In the genomic region with DNA sequence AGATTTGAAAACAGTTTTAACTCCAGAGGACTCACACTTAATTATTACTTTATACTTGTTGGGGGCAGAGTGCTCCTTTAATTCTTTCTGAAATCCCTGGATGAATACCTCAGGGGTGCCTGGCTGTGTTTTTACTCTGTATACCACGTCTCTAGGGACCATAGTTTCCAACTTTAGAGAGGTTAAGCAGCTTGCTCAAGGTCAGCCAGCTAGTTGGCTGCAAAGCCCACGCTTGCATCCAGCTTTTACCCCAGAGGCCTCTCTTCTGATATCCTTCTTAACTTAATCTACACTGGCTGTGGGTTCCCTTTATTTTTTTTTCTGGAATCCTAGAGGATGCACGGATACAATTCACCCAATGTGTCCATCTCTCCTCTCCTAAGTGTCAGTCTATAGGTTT, we compare ENCODE assay signal across 10 cellular contexts. TPM values are rescaled to one million over a fixed set of nuclear protein-coding genes. Genes with fewer than 3 reads are reported as not detected.
DNase-seq lines count a peak whose midpoint lies in the region; ATAC-seq and TF ChIP-seq lines count a peak whose summit lies in the region.
"Had no signal": no experiment of that assay in that cellular context is flagged by ENCODE, and none has a peak within 500 bp of the region (broad histone marks: within the 10 kb centered on the region; RNA-seq: fewer than 3 reads in every experiment).

No MANE protein-coding gene starts in this region.

- TF ChIP-seq POLR2A in tibial nerve (IDR thresholded peaks at IDR 0.05), result no peak

- TF ChIP-seq EP300 in tibial nerve (IDR thresholded peaks at IDR 0.05), result no peak

- peaks cover 2 to 9% of the 10 kb centered on the region in 2 donors for H3K4me1 ChIP-seq in esophagus (ENCODE audit: control insufficient read depth in 2 of 2, insufficient read depth in 2 of 2, low read length in 1 of 2)
- no peaks in the 10 kb centered on the region for H3K4me1 ChIP-seq in mucosa of stomach (ENCODE audit: control insufficient read depth, insufficient read depth, low read length)
- peaks cover 0 to 56% (median 14%) of the 10 kb centered on the region in 4 donors for H3K4me1 ChIP-seq in tibial nerve

- TF ChIP-seq CTCF in tibial nerve (IDR thresholded peaks at IDR 0.05), result no peak

- H3K4me3 Mint-ChIP-seq in stimulated activated naive B cell treated with anti-CD40 and anti-IgM and Interleukin-4, amounts not matched to agents 10 μg/mL and 1 μg/mL and 100 μg/mL, for 72 hours, result no peak overlapping the region
- H3K4me3 Mint-ChIP-seq: activated CD4-positive, alpha-beta T cell treated with anti-CD3 and anti-CD28 coated beads, Interleukin-2, amount 10 ng/mL, durations not matched to agents 24 days and 14 days; immature natural killer cell had no signal

- no peaks in the 10 kb centered on the region for H3K4me1 Mint-ChIP-seq in stimulated activated naive B cell treated with anti-CD40 and anti-IgM and Interleukin-4, amounts not matched to agents 10 μg/mL and 1 μg/mL and 100 μg/mL, for 72 hours
- H3K4me1 Mint-ChIP-seq: activated CD4-positive, alpha-beta T cell treated with anti-CD3 and anti-CD28 coated beads, Interleukin-2, amount 10 ng/mL, durations not matched to agents 24 days and 14 days; immature natural killer cell had no signal

- DNase-seq in NCI-H82 treated with DMSO at 0.1 percent for 48 hours (lab: John Stamatoyannopoulos, UW; ENCODE audit: unreplicated experiment), result peak; percentile 62
- no peak for DNase-seq in tibial nerve (ENCODE audit: low spot score in 2 of 2)
- DNase-seq in stimulated activated naive B cell treated with anti-CD40 and anti-IgM and Interleukin-4, amounts not matched to agents 10 μg/mL and 1 μg/mL and 100 μg/mL, for 72 hours, result no peak
- DNase-seq in stimulated activated naive CD4-positive, alpha-beta T cell (lab: John Stamatoyannopoulos, UW), result no peak
- DNase-seq in NCI-H1417 (lab: John Stamatoyannopoulos, UW), result no peak
- DNase-seq: activated CD4-positive, alpha-beta T cell treated with anti-CD3 and anti-CD28 coated beads, Interleukin-2, amount 10 ng/mL, durations not matched to agents 24 days and 14 days; immature natural killer cell; MV-4-11 had no signal

- H3K27ac ChIP-seq in esophagus (ENCODE audit: low read depth in 2 of 2, low read length in 1 of 2) (peak overlapping the region; percentile 73 to 80), tibial nerve (peak overlapping the region in 3 of 4 donors; percentile 62 to 88 (median 84))

- H3K27ac Mint-ChIP-seq in stimulated activated naive B cell treated with anti-CD40 and anti-IgM and Interleukin-4, amounts not matched to agents 10 μg/mL and 1 μg/mL and 100 μg/mL, for 72 hours, result no peak overlapping the region
- H3K27ac Mint-ChIP-seq: activated CD4-positive, alpha-beta T cell treated with anti-CD3 and anti-CD28 coated beads, Interleukin-2, amount 10 ng/mL, durations not matched to agents 24 days and 14 days; immature natural killer cell had no signal

- WGBS in esophagus, 2 donors, result 30 to 33% methylated on average over 3 of the region's 3 CpGs
- WGBS in tibial nerve, 2 donors, result 12% methylated on average over 3 of the region's 3 CpGs

- peaks cover 22 to 32% of the 10 kb centered on the region in 2 donors for H3K27me3 Mint-ChIP-seq in stimulated activated naive B cell treated with anti-CD40 and anti-IgM and Interleukin-4, amounts not matched to agents 10 μg/mL and 1 μg/mL and 100 μg/mL, for 72 hours

- no peak for ATAC-seq in stimulated activated naive B cell treated with anti-CD40 and anti-IgM and Interleukin-4, amounts not matched to agents 10 μg/mL and 1 μg/mL and 100 μg/mL, for 72 hours (replicated peaks)

- no peaks in the 10 kb centered on the region for H3K36me3 ChIP-seq in esophagus (ENCODE audit: control insufficient read depth in 2 of 2, insufficient read depth in 2 of 2, low read length in 1 of 2)
- H3K36me3 ChIP-seq in mucosa of stomach (ENCODE audit: control insufficient read depth, insufficient read depth, low read length), result no peaks in the 10 kb centered on the region
- H3K36me3 ChIP-seq in tibial nerve, result no peaks in the 10 kb centered on the region

- H3K9me3 ChIP-seq in esophagus (ENCODE audit: control insufficient read depth in 2 of 2, insufficient read depth in 1 of 2, low read depth in 1 of 2, low read length in 1 of 2) (no peaks in the 10 kb centered on the region), mucosa of stomach (ENCODE audit: control insufficient read depth, low read length) (no peaks in the 10 kb centered on the region), tibial nerve (no peaks in the 10 kb centered on the region)

- no peaks in the 10 kb centered on the region for H3K36me3 Mint-ChIP-seq in stimulated activated naive B cell treated with anti-CD40 and anti-IgM and Interleukin-4, amounts not matched to agents 10 μg/mL and 1 μg/mL and 100 μg/mL, for 72 hours
- H3K36me3 Mint-ChIP-seq: immature natural killer cell had no signal

- H3K27me3 ChIP-seq in esophagus (ENCODE audit: control insufficient read depth in 1 of 2, insufficient read depth in 2 of 2, low read length in 2 of 2) (no peaks in the 10 kb centered on the region), mucosa of stomach (ENCODE audit: control insufficient read depth, insufficient read depth, low read length) (peaks cover 17% of the 10 kb centered on the region), tibial nerve (no peaks in the 10 kb centered on the region)

- H3K9ac ChIP-seq in mucosa of stomach (ENCODE audit: low read length), result peak overlapping the region; percentile 64

- H3K4me3 ChIP-seq in esophagus (ENCODE audit: low read depth in 1 of 2, low read length in 2 of 2) (peak overlapping the region; percentile 63 to 72), mucosa of stomach (ENCODE audit: low read length) (peak overlapping the region; percentile 38), tibial nerve (peak overlapping the region; percentile 48 to 67 (median 63))

- H3K9me3 Mint-ChIP-seq in stimulated activated naive B cell treated with anti-CD40 and anti-IgM and Interleukin-4, amounts not matched to agents 10 μg/mL and 1 μg/mL and 100 μg/mL, for 72 hours, result peaks cover 0 to 2% of the 10 kb centered on the region in 2 donors
- H3K9me3 Mint-ChIP-seq: activated CD4-positive, alpha-beta T cell treated with anti-CD3 and anti-CD28 coated beads, Interleukin-2, amount 10 ng/mL, durations not matched to agents 24 days and 14 days had no signal

RNA-seq across cellular contexts. Expression of gene PDZRN3, which starts 1.4 kb away (rescaled TPM):
- 10 to 100 TPM; 13.9 to 17.2 TPM for polyA plus RNA-seq in esophagus
- total RNA-seq in tibial nerve, result 10 to 100 TPM; 48.3 to 87.2 (median 64.3) TPM
- total RNA-seq: activated CD4-positive, alpha-beta T cell treated with anti-CD3 and anti-CD28 coated beads, Interleukin-2, amount 10 ng/mL, durations not matched to agents 24 days and 14 days had no signal
- polyA plus RNA-seq: immature natural killer cell had no signal
